ENCODE assay signal across 28 cellular contexts in genomic region chr2:198973785-198974184, GRCh38.
"Had no signal": no experiment of that assay in that cellular context is flagged by ENCODE, and none has a peak within 500 bp of the region (broad histone marks: within the 10 kb centered on the region; RNA-seq: fewer than 3 reads in every experiment).

No MANE protein-coding gene starts in this region.

- H3K4me1 ChIP-seq: adrenal gland, ascending aorta, breast epithelium, foreskin keratinocyte, gastrocnemius medialis, heart right ventricle had no signal

- H2AFZ ChIP-seq: hepatocyte had no signal

- H3K36me3 ChIP-seq: adrenal gland, ascending aorta, breast epithelium, gastrocnemius medialis, heart right ventricle, WERI-Rb-1 had no signal

- H3K4me2 ChIP-seq: hepatocyte had no signal

- H3K27me3 ChIP-seq: adrenal gland, ascending aorta, breast epithelium, foreskin keratinocyte, gastrocnemius medialis, heart right ventricle, hepatocyte had no signal

- H3K27ac ChIP-seq: adrenal gland, ascending aorta, breast epithelium, foreskin keratinocyte, gastrocnemius medialis, heart right ventricle, hepatocyte, WERI-Rb-1 had no signal

- H3K9me3 ChIP-seq: adrenal gland, gastrocnemius medialis had no signal

- H3K79me2 ChIP-seq: hepatocyte had no signal

- H3K4me3 ChIP-seq: adrenal gland, ascending aorta, breast epithelium, gastrocnemius medialis, heart right ventricle, hepatocyte had no signal

- FAIRE-seq: colon, endometrium, endothelial cell of umbilical vein had no signal

- DNase-seq: activated B cell treated with CpG ODN at 0.5 μM for 24 hours; activated CD4-positive, alpha-beta T cell treated with anti-CD3 and anti-CD28 coated beads for 48 hours; activated CD4-positive, alpha-beta T cell treated with anti-CD3 and anti-CD28 coated beads, Interleukin-2, amount 50 U/mL, for 1 hour; activated CD4-positive, alpha-beta T cell treated with anti-CD3 and anti-CD28 coated beads, Interleukin-2, amount 50 U/mL, for 48 hours; activated CD8-positive, alpha-beta memory T cell treated with anti-CD3 and anti-CD28 coated beads for 24 hours; activated CD8-positive, alpha-beta T cell treated with anti-CD3 and anti-CD28 coated beads for 36 hours; activated effector memory CD4-positive, alpha-beta T cell treated with Interleukin-2 at 50 U/mL for 16 hours; activated gamma-delta T cell treated with Interleukin-2 at 50 U/mL for 16 hours; activated naive CD4-positive, alpha-beta T cell treated with Interleukin-2 at 50 U/mL for 16 hours; activated naive CD8-positive, alpha-beta T cell treated with anti-CD3 and anti-CD28 coated beads for 36 hours; activated naive CD8-positive, alpha-beta T cell treated with anti-CD3 and anti-CD28 coated beads, Interleukin-2, amount 50 U/mL, for 24 hours; activated T-cell treated with anti-CD3 and anti-CD28 coated beads, Interleukin-2, amount 50 U/mL, for 4 hours; cortex of kidney; effector CD8-positive, alpha-beta T cell; gastrocnemius medialis; heart right ventricle; T-helper 1 cell; T-helper 17 cell; T1000; WERI-Rb-1 had no signal
